In genomic region chr11:20880094-20880493, GRCh38 we compare ENCODE assay signal across 28 cellular contexts.
"Had no signal": no experiment of that assay in that cellular context is flagged by ENCODE, and none has a peak within 500 bp of the region (broad histone marks: within the 10 kb centered on the region; RNA-seq: fewer than 3 reads in every experiment).

No MANE protein-coding gene starts in this region.

- H3K36me3 ChIP-seq: colonic mucosa, esophagus muscularis mucosa, esophagus squamous epithelium, gastrocnemius medialis, gastroesophageal sphincter, heart left ventricle, heart right ventricle had no signal

- H3K4me3 ChIP-seq: colonic mucosa, coronary artery, dorsolateral prefrontal cortex, esophagus muscularis mucosa, esophagus squamous epithelium, gastrocnemius medialis, gastroesophageal sphincter, heart left ventricle, heart right ventricle, hepatocyte had no signal

- H3K27ac ChIP-seq: colonic mucosa, coronary artery, dorsolateral prefrontal cortex, epithelial cell of prostate, esophagus muscularis mucosa, esophagus squamous epithelium, foreskin keratinocyte, gastrocnemius medialis, gastroesophageal sphincter, heart left ventricle, heart right ventricle, hepatocyte had no signal

- H3K79me2 ChIP-seq: hepatocyte had no signal

- H3K9me3 ChIP-seq: colonic mucosa, esophagus muscularis mucosa, esophagus squamous epithelium, gastrocnemius medialis, gastroesophageal sphincter, heart left ventricle had no signal

- H3K27me3 ChIP-seq: colonic mucosa, dorsolateral prefrontal cortex, esophagus muscularis mucosa, esophagus squamous epithelium, foreskin keratinocyte, gastrocnemius medialis, heart left ventricle, hepatocyte had no signal

- FAIRE-seq: endometrium, endothelial cell of umbilical vein had no signal

- H2AFZ ChIP-seq: hepatocyte had no signal

- H3K27me3 Mint-ChIP-seq: dendritic cell treated with granulocyte-macrophage colony-stimulating factor and Interleukin-4, amounts not matched to agents 40 ng/mL and 50 ng/mL, for 4 days; effector memory CD8-positive, alpha-beta T cell had no signal

- H3K9me3 Mint-ChIP-seq: dendritic cell treated with granulocyte-macrophage colony-stimulating factor and Interleukin-4, amounts not matched to agents 40 ng/mL and 50 ng/mL, for 4 days; endodermal cell had no signal

- ATAC-seq: effector memory CD8-positive, alpha-beta T cell; esophagus mucosa; foreskin keratinocyte; gastrocnemius medialis; gastroesophageal sphincter; heart left ventricle; heart right ventricle had no signal

- DNase-seq: colonic mucosa; cortex of kidney; dermis blood vessel endothelial cell; dorsolateral prefrontal cortex; effector CD4-positive, alpha-beta T cell; effector CD8-positive, alpha-beta T cell; effector memory CD4-positive, alpha-beta T cell; effector memory CD8-positive, alpha-beta T cell; endodermal cell; erythroblast; esophagus squamous epithelium; foreskin fibroblast; foreskin keratinocyte; foreskin melanocyte; gastrocnemius medialis; glutamatergic neuron; head of caudate nucleus; heart left ventricle; heart right ventricle had no signal

- H3K4me3 Mint-ChIP-seq: dendritic cell treated with granulocyte-macrophage colony-stimulating factor and Interleukin-4, amounts not matched to agents 40 ng/mL and 50 ng/mL, for 4 days; effector memory CD8-positive, alpha-beta T cell; endodermal cell had no signal

- H3K4me1 ChIP-seq: colonic mucosa, esophagus muscularis mucosa, esophagus squamous epithelium, foreskin keratinocyte, gastrocnemius medialis, gastroesophageal sphincter, heart left ventricle, heart right ventricle had no signal

- H3K27ac Mint-ChIP-seq: dendritic cell treated with granulocyte-macrophage colony-stimulating factor and Interleukin-4, amounts not matched to agents 40 ng/mL and 50 ng/mL, for 4 days; effector memory CD8-positive, alpha-beta T cell; endodermal cell had no signal

- H3K4me2 ChIP-seq: hepatocyte had no signal
